31 cellular contexts compared by ENCODE assay signal in the genomic region with DNA sequence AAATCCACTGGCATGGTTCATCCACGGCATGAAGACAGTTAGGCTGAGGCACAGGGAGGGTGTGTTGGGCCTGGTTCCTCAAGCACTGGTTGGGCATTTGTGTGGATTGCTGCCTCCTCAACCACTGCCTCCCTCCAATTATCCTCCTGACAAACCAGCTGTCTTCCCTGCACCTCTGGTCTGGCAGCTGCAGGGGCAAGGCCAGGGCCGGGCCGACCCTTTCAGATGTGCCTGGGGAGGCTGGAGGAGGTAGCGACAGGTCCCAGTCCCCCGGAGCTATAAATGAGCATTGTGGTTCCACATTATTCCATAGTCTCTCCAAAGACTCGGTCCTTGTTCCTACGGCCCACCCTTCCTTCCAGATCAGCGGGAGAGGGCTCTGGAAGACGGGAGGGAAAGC.
DNase-seq lines count a peak whose midpoint lies in the region; ATAC-seq and TF ChIP-seq lines count a peak whose summit lies in the region.
"Had no signal": no experiment of that assay in that cellular context is flagged by ENCODE, and none has a peak within 500 bp of the region (broad histone marks: within the 10 kb centered on the region; RNA-seq: fewer than 3 reads in every experiment).

No MANE protein-coding gene starts in this region.

- H3K27ac Mint-ChIP-seq in activated CD4-positive, alpha-beta T cell treated with anti-CD3 and anti-CD28 coated beads, Interleukin-2, amount 10 ng/mL, durations not matched to agents 24 days and 14 days = peak overlapping the region; percentile 59
- peak overlapping the region; percentile 59 for H3K27ac Mint-ChIP-seq in activated B cell treated with CpG ODN at 0.5 μM for 24 hours
- H3K27ac Mint-ChIP-seq in stimulated activated memory B cell treated with anti-CD40 and anti-IgM and Interleukin-4, amounts not matched to agents 10 μg/mL and 1 μg/mL and 100 μg/mL, for 72 hours = peak overlapping the region; percentile 54
- H3K27ac Mint-ChIP-seq: activated naive CD4-positive, alpha-beta T cell treated with anti-CD3 and anti-CD28 coated beads for 36 hours; HFFc6 had no signal

- CTCF ChIA-PET in activated B cell treated with CpG ODN at 0.5 μM for 24 hours (lab: Charles Lee) = interaction anchor here (0.9 to 1.8 kb wide), 3 partner anchors 23 to 165 kb away, joined by 3 to 6 read pairs (median 4); no protein-coding TSS in a partner anchor

- H3K36me3 Mint-ChIP-seq in activated CD4-positive, alpha-beta T cell treated with anti-CD3 and anti-CD28 coated beads, Interleukin-2, amount 10 ng/mL, durations not matched to agents 24 days and 14 days (ENCODE audit: low read depth) = peaks cover 49% of the 10 kb centered on the region
- peaks cover 51% of the 10 kb centered on the region for H3K36me3 Mint-ChIP-seq in activated B cell treated with CpG ODN at 0.5 μM for 24 hours (ENCODE audit: low read depth)
- H3K36me3 Mint-ChIP-seq in stimulated activated memory B cell treated with anti-CD40 and anti-IgM and Interleukin-4, amounts not matched to agents 10 μg/mL and 1 μg/mL and 100 μg/mL, for 72 hours = peaks cover 54% of the 10 kb centered on the region

- POLR2A ChIA-PET in activated B cell treated with CpG ODN at 0.5 μM for 24 hours (lab: Charles Lee) = interaction anchor here (1.4 kb wide), 1 partner anchor 8 kb away, joined by 3 read pairs; no protein-coding TSS in a partner anchor

- H3K27me3 ChIP-seq in layer of hippocampus (ENCODE audit: control insufficient read depth, insufficient read depth, low read length) (no peaks in the 10 kb centered on the region), stomach (no peaks in the 10 kb centered on the region)
- H3K27me3 ChIP-seq: brain microvascular endothelial cell, testis had no signal

- TF ChIP-seq CTCF in activated B cell treated with CpG ODN at 0.5 μM for 24 hours (IDR thresholded peaks at IDR 0.05) (no peak), stomach (IDR thresholded peaks at IDR 0.05) (no peak)

- TF ChIP-seq POLR2A in stomach (IDR thresholded peaks at IDR 0.05) = no peak

- H3K9me3 Mint-ChIP-seq in activated CD4-positive, alpha-beta T cell treated with anti-CD3 and anti-CD28 coated beads, Interleukin-2, amount 10 ng/mL, durations not matched to agents 24 days and 14 days = no peaks in the 10 kb centered on the region
- H3K9me3 Mint-ChIP-seq in activated B cell treated with CpG ODN at 0.5 μM for 24 hours = no peaks in the 10 kb centered on the region
- H3K9me3 Mint-ChIP-seq in stimulated activated memory B cell treated with anti-CD40 and anti-IgM and Interleukin-4, amounts not matched to agents 10 μg/mL and 1 μg/mL and 100 μg/mL, for 72 hours = no peaks in the 10 kb centered on the region
- H3K9me3 Mint-ChIP-seq: activated naive CD4-positive, alpha-beta T cell treated with anti-CD3 and anti-CD28 coated beads for 36 hours; activated T-cell treated with anti-CD3 and anti-CD28 coated beads, Interleukin-2, amount 50 U/mL, for 4 hours; HFFc6 had no signal

- no peak for DNase-seq in activated CD4-positive, alpha-beta T cell treated with anti-CD3 and anti-CD28 coated beads, Interleukin-2, amount 10 ng/mL, durations not matched to agents 24 days and 14 days
- DNase-seq in activated CD4-positive, alpha-beta T cell treated with anti-CD3 and anti-CD28 coated beads for 1 hour = no peak
- no peak for DNase-seq in activated B cell treated with CpG ODN at 0.5 μM for 24 hours
- DNase-seq in ecto neural progenitor cell (ENCODE audit: low spot score) = no peak
- DNase-seq in stomach = no peak
- no peak for DNase-seq in central memory CD4-positive, alpha-beta T cell
- DNase-seq: activated CD4-positive, alpha-beta T cell treated with anti-CD3 and anti-CD28 coated beads for 4 hours; activated naive CD4-positive, alpha-beta T cell treated with anti-CD3 and anti-CD28 coated beads for 36 hours; activated T-cell treated with anti-CD3 and anti-CD28 coated beads, Interleukin-2, amount 50 U/mL, for 4 hours; amniotic stem cell; brain microvascular endothelial cell; COR-L47; effector CD8-positive, alpha-beta T cell; GM23248; HFFc6; left ventricle myocardium superior; NCI-H1417 treated with DMSO at 0.1 percent for 48 hours; NCI-H2081; NCI-H2227 treated with DMSO at 0.1 percent for 48 hours; NCI-H526 treated with DMSO at 0.1 percent for 48 hours; NK-92 treated with Interleukin-12 subunit alpha and Interleukin-12 subunit beta, amount 100 ng/mL, for 24 hours; occipital lobe; SHP77 treated with DMSO at 0.1 percent for 48 hours; stimulated activated naive CD4-positive, alpha-beta T cell; T-helper 9 cell; testis had no signal

- no peak overlapping the region for H3K4me3 Mint-ChIP-seq in activated CD4-positive, alpha-beta T cell treated with anti-CD3 and anti-CD28 coated beads, Interleukin-2, amount 10 ng/mL, durations not matched to agents 24 days and 14 days
- H3K4me3 Mint-ChIP-seq in activated B cell treated with CpG ODN at 0.5 μM for 24 hours = no peak overlapping the region
- no peak overlapping the region for H3K4me3 Mint-ChIP-seq in stimulated activated memory B cell treated with anti-CD40 and anti-IgM and Interleukin-4, amounts not matched to agents 10 μg/mL and 1 μg/mL and 100 μg/mL, for 72 hours
- H3K4me3 Mint-ChIP-seq: activated naive CD4-positive, alpha-beta T cell treated with anti-CD3 and anti-CD28 coated beads for 36 hours; activated T-cell treated with anti-CD3 and anti-CD28 coated beads, Interleukin-2, amount 50 U/mL, for 4 hours; HFFc6 had no signal

- no peak overlapping the region for H3K4me3 ChIP-seq in stomach
- H3K4me3 ChIP-seq: GM23248, testis had no signal

- H3K36me3 ChIP-seq in stomach = peaks cover 0 to 27% (median 18%) of the 10 kb centered on the region in 4 donors

- H3K4me1 ChIP-seq in stomach = no peaks in the 10 kb centered on the region
- H3K4me1 ChIP-seq: testis had no signal

- WGBS in stomach, 5 donors = 72 to 80% (median 74%) methylated on average over 9 of the region's 9 CpGs

- H3K4me1 Mint-ChIP-seq in activated CD4-positive, alpha-beta T cell treated with anti-CD3 and anti-CD28 coated beads, Interleukin-2, amount 10 ng/mL, durations not matched to agents 24 days and 14 days = peaks cover 16% of the 10 kb centered on the region
- H3K4me1 Mint-ChIP-seq in activated B cell treated with CpG ODN at 0.5 μM for 24 hours = peaks cover 37% of the 10 kb centered on the region
- peaks cover 41% of the 10 kb centered on the region for H3K4me1 Mint-ChIP-seq in stimulated activated memory B cell treated with anti-CD40 and anti-IgM and Interleukin-4, amounts not matched to agents 10 μg/mL and 1 μg/mL and 100 μg/mL, for 72 hours

- intact Hi-C loops in activated CD4-positive, alpha-beta T cell treated with anti-CD3 and anti-CD28 coated beads, Interleukin-2, amount 10 ng/mL, durations not matched to agents 24 days and 14 days (cut with micrococcal nuclease) = no loop called here
- intact Hi-C loops in activated B cell treated with CpG ODN at 0.5 μM for 24 hours (cut with micrococcal nuclease) = no loop called here
- intact Hi-C loops in stomach (cut with DNase I; ENCODE audit: low total_unique reads) = no loop called here

- H3K27me3 Mint-ChIP-seq in activated CD4-positive, alpha-beta T cell treated with anti-CD3 and anti-CD28 coated beads, Interleukin-2, amount 10 ng/mL, durations not matched to agents 24 days and 14 days = no peaks in the 10 kb centered on the region
- H3K27me3 Mint-ChIP-seq in activated B cell treated with CpG ODN at 0.5 μM for 24 hours = no peaks in the 10 kb centered on the region
- H3K27me3 Mint-ChIP-seq in stimulated activated memory B cell treated with anti-CD40 and anti-IgM and Interleukin-4, amounts not matched to agents 10 μg/mL and 1 μg/mL and 100 μg/mL, for 72 hours = no peaks in the 10 kb centered on the region

- H3K27ac ChIP-seq in layer of hippocampus (ENCODE audit: low read depth, low read length) = peak overlapping the region; percentile 97
- no peak overlapping the region for H3K27ac ChIP-seq in stomach
- H3K27ac ChIP-seq: 22Rv1, brain microvascular endothelial cell, C4-2B, epithelial cell of prostate, GM23248, testis had no signal

- no peak for TF ChIP-seq EP300 in stomach (IDR thresholded peaks at IDR 0.05)

- ATAC-seq in activated B cell treated with CpG ODN at 0.5 μM for 24 hours (ENCODE audit: low read depth) = no peak
- ATAC-seq in stimulated activated memory B cell treated with anti-CD40 and anti-IgM and Interleukin-4, amounts not matched to agents 10 μg/mL and 1 μg/mL and 100 μg/mL, for 72 hours = no peak
- ATAC-seq: activated T-cell treated with anti-CD3 and anti-CD28 coated beads, Interleukin-2, amount 50 U/mL, for 4 hours; left ventricle myocardium superior had no signal

- no peaks in the 10 kb centered on the region for H3K9me3 ChIP-seq in stomach
- H3K9me3 ChIP-seq: testis had no signal
